In genomic region chr20:62702008-62702290, GRCh38 we compare ENCODE assay signal across 18 cellular contexts.
"Had no signal": no experiment of that assay in that cellular context is flagged by ENCODE, and none has a peak within 500 bp of the region (broad histone marks: within the 10 kb centered on the region; RNA-seq: fewer than 3 reads in every experiment).

No MANE protein-coding gene starts in this region.

- H3K9me3 ChIP-seq: SJCRH30 had no signal

- H3K36me3 ChIP-seq: SJCRH30 had no signal

- H3K27ac ChIP-seq: SJCRH30 had no signal

- H3K4me3 ChIP-seq: SJCRH30 had no signal

- DNase-seq: KBM-7, MV-4-11, NCI-H1048, NCI-H1105, NCI-H1436 treated with DMSO at 0.1 percent for 48 hours, NCI-H187, NCI-H2029, NCI-H2081 treated with DMSO at 0.1 percent for 48 hours, NCI-H2171, NCI-H226, NCI-H446, NCI-H510A, NCI-H524 treated with DMSO at 0.1 percent for 48 hours, NCI-H69, NCI-H774, SHP77 treated with DMSO at 0.1 percent for 48 hours, SJCRH30 had no signal

- ATAC-seq: SK-N-SH treated with all-trans-retinoic acid at 6 μM for 48 hours had no signal
